In the genomic region with DNA sequence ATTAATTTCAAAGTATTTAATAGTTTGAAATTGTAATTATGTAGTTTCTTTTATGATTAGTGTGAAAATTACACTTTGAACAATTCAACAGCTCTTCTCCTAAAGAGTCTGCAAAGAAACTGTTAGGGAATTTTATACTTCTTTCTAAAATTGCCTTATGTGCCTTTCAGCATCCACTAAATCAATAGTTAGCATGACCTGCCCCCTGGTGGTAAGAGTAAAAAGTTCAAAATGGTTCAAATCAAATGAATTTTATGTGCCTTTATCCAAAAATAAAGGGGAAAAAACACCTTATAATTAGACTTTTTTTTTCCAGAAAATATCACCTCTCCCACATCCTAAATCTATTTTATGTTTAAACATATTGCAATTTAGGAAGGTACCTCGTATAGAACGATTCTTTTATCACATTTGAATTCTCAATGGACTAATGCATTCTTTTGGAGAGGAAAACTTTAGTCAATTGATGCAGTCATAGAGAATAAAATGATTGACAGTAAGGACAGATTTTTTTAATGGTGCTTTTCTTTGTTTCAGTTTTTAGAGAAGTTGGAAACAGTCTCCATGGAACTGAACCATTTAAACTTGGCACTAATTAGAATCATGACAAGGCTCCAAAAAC, we compare ENCODE assay signal across 8 cellular contexts.
A peak's percentile ranks its signal among the peaks of the same experiment; 100 is the strongest.
DNase-seq lines count a peak whose midpoint lies in the region; ATAC-seq lines count a peak whose summit lies in the region.

No MANE protein-coding gene starts in this region.

- in situ Hi-C loops in SK-MEL-5 (cut with HindIII; ENCODE audit: low pct_unique_long_range_greater_than_20kb, low sequenced_read_pairs): no loop called here

- no peak for ATAC-seq in aorta (ENCODE audit: low FRiP score)
- no peak for ATAC-seq in GM18517 (IDR thresholded peaks at IDR 0.05; ENCODE audit: unreplicated experiment)

- H3K9me3 ChIP-seq in aorta (ENCODE audit: control insufficient read depth, low read length): no peaks in the 10 kb centered on the region

- intact Hi-C loops in aorta (cut with DNase I): loop anchor here (2.0 to 10.0 kb wide), 4 partner anchors 530 to 1088 kb away; no protein-coding TSS in a partner anchor

- WGBS in aorta, 2 donors: 1 to 2% methylated on average over 2 of the region's 2 CpGs

- no peak overlapping the region for H3K4me3 ChIP-seq in aorta (ENCODE audit: low read length in 2 of 2)

- DNase-seq in activated CD4-positive, alpha-beta T cell treated with anti-CD3 and anti-CD28 coated beads for 4 hours: peak; percentile 3 to 22
- no peak for DNase-seq in activated CD4-positive, alpha-beta T cell treated with anti-CD3 and anti-CD28 coated beads, Interleukin-2, amount 50 U/mL, for 48 hours
- DNase-seq in HPDE6-E6E7 (ENCODE audit: extremely low spot score) (peak; percentile 6), SK-MEL-5 (ENCODE audit: low read depth, low spot score) (peak; percentile 81), fibroblast of gingiva (ENCODE audit: low read depth) (peak; percentile 21), pons (ENCODE audit: low spot score) (peak; percentile 80), aorta (no peak)

- no peaks in the 10 kb centered on the region for H3K27me3 ChIP-seq in aorta (ENCODE audit: control insufficient read depth in 1 of 2, insufficient read depth in 2 of 2, low read length in 1 of 2)

- no peak overlapping the region for H3K27ac ChIP-seq in aorta (ENCODE audit: low read depth in 1 of 2, low read length in 2 of 2)

- H3K36me3 ChIP-seq in aorta (ENCODE audit: control insufficient read depth in 1 of 2, insufficient read depth in 2 of 2, low read length in 1 of 2): peaks cover 2 to 3% of the 10 kb centered on the region in 2 donors

- H3K4me1 ChIP-seq in aorta (ENCODE audit: control insufficient read depth in 1 of 2, insufficient read depth in 2 of 2, low read length in 2 of 2): peaks cover 0 to 5% of the 10 kb centered on the region in 2 donors

Comparison
In these comparisons a context has a peak if more than half of its experiments do, and no peak if none do; other contexts are left out.
1. DNase-seq: peak in activated CD4-positive, alpha-beta T cell treated with anti-CD3 and anti-CD28 coated beads for 4 hours (2 of 2), HPDE6-E6E7 (single experiment), SK-MEL-5 (single experiment), fibroblast of gingiva (single experiment) and pons (single experiment); none in activated CD4-positive, alpha-beta T cell treated with anti-CD3 and anti-CD28 coated beads, Interleukin-2, amount 50 U/mL, for 48 hours (0 of 2) and aorta (0 of 2).